19 cellular contexts compared by ENCODE assay signal in the genomic region with DNA sequence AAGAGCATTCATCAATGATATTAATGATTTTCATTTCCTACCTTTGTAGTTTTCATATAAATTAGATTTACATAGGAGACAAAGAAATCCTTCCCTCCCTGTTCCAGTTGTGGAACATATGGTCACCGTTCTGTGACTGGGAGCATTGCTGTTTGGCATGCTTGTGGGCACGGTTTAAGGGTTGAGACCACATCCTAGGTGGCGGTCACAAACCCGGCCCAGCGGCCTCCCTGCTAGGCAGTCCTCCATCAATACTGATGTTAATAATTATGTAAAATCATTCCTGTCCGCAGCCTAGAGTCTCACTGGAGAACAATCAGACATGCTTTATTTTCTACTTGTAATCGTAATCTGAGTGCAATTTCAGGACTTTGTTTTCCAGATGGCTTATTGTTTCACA.
"Had no signal": no experiment of that assay in that cellular context is flagged by ENCODE, and none has a peak within 500 bp of the region (broad histone marks: within the 10 kb centered on the region; RNA-seq: fewer than 3 reads in every experiment).

No MANE protein-coding gene starts in this region.

- ATAC-seq: foreskin keratinocyte, lower lobe of right lung, psoas muscle, sciatic nerve, upper lobe of right lung had no signal

- DNase-seq: activated CD4-positive, alpha-beta T cell treated with anti-CD3 and anti-CD28 coated beads, Interleukin-2, amount 50 U/mL, for 4 hours; activated CD4-positive, CD25-positive, alpha-beta regulatory T cell treated with anti-CD3 and anti-CD28 coated beads, Interleukin-2, amount 50 U/mL, for 72 hours; activated naive CD4-positive, alpha-beta T cell; activated T-cell treated with anti-CD3 and anti-CD28 coated beads, Interleukin-2, amount 50 U/mL, for 48 hours; esophagus squamous epithelium; head of caudate nucleus; left cardiac atrium; lower lobe of right lung; midbrain; naive B cell; occipital lobe; psoas muscle; stimulated activated CD4-positive, alpha-beta T cell treated with anti-CD3 and anti-CD28 coated beads, Interleukin-2, amount 100 ng/mL, for 48 hours; stimulated activated naive CD4-positive, alpha-beta T cell treated with Interleukin-2 at 50 U/mL for 16 hours; T-helper 2 cell; upper lobe of right lung had no signal

- H3K27ac ChIP-seq: esophagus squamous epithelium, foreskin keratinocyte, lower lobe of right lung, psoas muscle, suprapubic skin, upper lobe of right lung had no signal

- H3K27me3 ChIP-seq: esophagus squamous epithelium, foreskin keratinocyte, suprapubic skin, upper lobe of right lung had no signal

- H3K4me3 ChIP-seq: esophagus squamous epithelium, lower lobe of right lung, psoas muscle, suprapubic skin, upper lobe of right lung had no signal

- H3K4me1 ChIP-seq: foreskin keratinocyte had no signal

- H3K9me3 ChIP-seq: esophagus squamous epithelium, lower lobe of right lung, psoas muscle, suprapubic skin, upper lobe of right lung had no signal

- H3K36me3 ChIP-seq: esophagus squamous epithelium, lower lobe of right lung, suprapubic skin, upper lobe of right lung had no signal
